Comparison of ENCODE assay signal across 23 cellular contexts in genomic region chr15:27271258-27271657, GRCh38.
A peak's percentile ranks its signal among the peaks of the same experiment; 100 is the strongest.
DNase-seq lines count a peak whose midpoint lies in the region; ATAC-seq and TF ChIP-seq lines count a peak whose summit lies in the region.
"Had no signal": no experiment of that assay in that cellular context is flagged by ENCODE, and none has a peak within 500 bp of the region (broad histone marks: within the 10 kb centered on the region; RNA-seq: fewer than 3 reads in every experiment).

No MANE protein-coding gene starts in this region.

- no peaks in the 10 kb centered on the region for H4K20me1 ChIP-seq in OCI-LY7 (ENCODE audit: insufficient read depth, low read length)

- TF ChIP-seq CTCF in prostate gland (IDR thresholded peaks at IDR 0.05) (no peak), foreskin keratinocyte (conservative IDR thresholded peaks at IDR 0.05) (no peak), OCI-LY7 (conservative IDR thresholded peaks at IDR 0.05; ENCODE audit: low read length) (no peak)

- POLR2A ChIA-PET in OCI-LY7 (lab: Charles Lee): interaction anchor here (0.8 kb wide), 1 partner anchor 88 kb away, joined by 3 read pairs; no protein-coding TSS in a partner anchor

- H3K9me2 ChIP-seq in OCI-LY7 (ENCODE audit: insufficient read depth, low read length): no peaks in the 10 kb centered on the region

- no peaks in the 10 kb centered on the region for H3K79me2 ChIP-seq in OCI-LY7 (ENCODE audit: insufficient read depth, low read depth, low read length)

- no peaks in the 10 kb centered on the region for H3K4me1 ChIP-seq in prostate gland (replicated peaks)
- H3K4me1 ChIP-seq in foreskin keratinocyte: no peaks in the 10 kb centered on the region
- no peaks in the 10 kb centered on the region for H3K4me1 ChIP-seq in OCI-LY7 (ENCODE audit: insufficient read depth, low read length, poor library complexity, severe bottlenecking)
- H3K4me1 ChIP-seq: adrenal gland, left ventricle myocardium inferior had no signal

- CTCF ChIA-PET in OCI-LY7 (lab: Charles Lee; ENCODE audit: unreplicated experiment): no interaction called here

- H3K4me3 ChIP-seq in prostate gland: no peak overlapping the region
- no peak overlapping the region for H3K4me3 ChIP-seq in OCI-LY7 (ENCODE audit: low read depth, low read length, poor library complexity, severe bottlenecking)
- H3K4me3 ChIP-seq: adrenal gland, left ventricle myocardium inferior had no signal

- DNase-seq in DMS153 (lab: John Stamatoyannopoulos, UW) (peak; percentile 88), NCI-H1417 treated with DMSO at 0.1 percent for 48 hours (lab: John Stamatoyannopoulos, UW) (peak; percentile 73), NCI-H2171 (lab: John Stamatoyannopoulos, UW) (peak; percentile 86), SHP77 (lab: John Stamatoyannopoulos, UW) (peak; percentile 82 to 85), prostate gland (ENCODE audit: low spot score) (no peak), foreskin keratinocyte (no peak), 8988T (no peak), OCI-LY7 (ENCODE audit: low spot score) (no peak)
- DNase-seq: activated CD4-positive, alpha-beta T cell treated with anti-CD3 and anti-CD28 coated beads, Interleukin-2, amount 50 U/mL, for 48 hours; activated gamma-delta T cell treated with Interleukin-2 at 50 U/mL for 16 hours; adrenal gland; effector memory CD8-positive, alpha-beta T cell; hippocampal formation; left ventricle myocardium inferior; naive thymus-derived CD4-positive, alpha-beta T cell; NCI-H2081 treated with DMSO at 0.1 percent for 48 hours; right cardiac atrium; stimulated activated CD4-positive, alpha-beta T cell treated with anti-CD3 and anti-CD28 coated beads, Interleukin-4, amount 100 ng/mL, for 24 hours; stimulated activated naive CD4-positive, alpha-beta T cell treated with Interleukin-2 at 50 U/mL for 16 hours had no signal

- H3K27ac ChIP-seq in prostate gland (no peak overlapping the region), foreskin keratinocyte (no peak overlapping the region), OCI-LY7 (ENCODE audit: low read depth, low read length, poor library complexity, severe bottlenecking) (no peak overlapping the region)
- H3K27ac ChIP-seq: adrenal gland, HL-60, left ventricle myocardium inferior, VCaP had no signal

- 89% methylated on average over 11 of the region's 15 CpGs for WGBS in prostate gland

- no TSS peak for BruUV-seq in OCI-LY7 (replicated peaks; lab: Mats Ljungman, UMichigan)

- H3K9me3 ChIP-seq in prostate gland (no peaks in the 10 kb centered on the region), OCI-LY7 (ENCODE audit: low read length) (no peaks in the 10 kb centered on the region)
- H3K9me3 ChIP-seq: adrenal gland had no signal

- no peak for TF ChIP-seq POLR2A in prostate gland (IDR thresholded peaks at IDR 0.05)

- H3K36me3 ChIP-seq in prostate gland (no peaks in the 10 kb centered on the region), OCI-LY7 (ENCODE audit: insufficient read depth, low read length) (no peaks in the 10 kb centered on the region)
- H3K36me3 ChIP-seq: adrenal gland, left ventricle myocardium inferior had no signal

- no peak overlapping the region for H2AFZ ChIP-seq in OCI-LY7 (ENCODE audit: low read length)

- ATAC-seq in foreskin keratinocyte: no peak
- ATAC-seq: effector memory CD8-positive, alpha-beta T cell; esophagus mucosa; SK-N-SH treated with all-trans-retinoic acid at 6 μM for 48 hours had no signal

- H3K4me2 ChIP-seq in OCI-LY7 (ENCODE audit: low read length): no peak overlapping the region

- intact Hi-C loops in prostate gland (cut with DNase I) (no loop called here), OCI-LY7 (cut with micrococcal nuclease; ENCODE audit: unreplicated experiment) (no loop called here)

- no peaks in the 10 kb centered on the region for H3K27me3 ChIP-seq in prostate gland (replicated peaks; ENCODE audit: insufficient read depth)
- H3K27me3 ChIP-seq in foreskin keratinocyte: no peaks in the 10 kb centered on the region
- H3K27me3 ChIP-seq: adrenal gland had no signal

Comparison
In these comparisons a context has a peak if more than half of its experiments do, and no peak if none do; other contexts are left out.
1. DNase-seq: peak in DMS153 (single experiment), NCI-H1417 treated with DMSO at 0.1 percent for 48 hours (single experiment), NCI-H2171 (single experiment) and SHP77 (2 of 2); none in prostate gland (single experiment), foreskin keratinocyte (0 of 2), 8988T (single experiment) and OCI-LY7 (single experiment).